In genomic region chr7:30479356-30480120, GRCh38 we compare ENCODE assay signal across 8 cellular contexts. TPM values are rescaled to one million over a fixed set of nuclear protein-coding genes. Genes with fewer than 3 reads are reported as not detected.
DNase-seq lines count a peak whose midpoint lies in the region; ATAC-seq and TF ChIP-seq lines count a peak whose summit lies in the region.
"Not testable (repeated sequence)": the region's sequence is repeated elsewhere in the genome, so short reads cannot be mapped to it uniquely, and the experiment has no call there.

No MANE protein-coding gene starts in this region.

- H3K36me3 ChIP-seq in CD4-positive, alpha-beta memory T cell (ENCODE audit: insufficient read depth, low read length); HUES48 (ENCODE audit: control insufficient read depth, insufficient read depth, low read length); PC-3 (ENCODE audit: low read depth, low read length); left ventricle myocardium inferior: not testable (repeated sequence)

- DNase-seq in CD4-positive, alpha-beta memory T cell, result peak; percentile 42 to 59 (median 45)
- DNase-seq in PC-3 (peak; percentile 26), cardiac fibroblast (ENCODE audit: low read depth in 2 of 2) (peak; percentile 57 to 60)
- DNase-seq in activated CD8-positive, alpha-beta T cell treated with anti-CD3 and anti-CD28 coated beads for 36 hours, result peak; percentile 50
- not testable (repeated sequence) for DNase-seq in left ventricle myocardium inferior; natural killer cell treated with Interleukin-12 subunit alpha and Interleukin-12 subunit beta and Interleukin-15 and Interleukin-18, amount 100 ng/mL, for 72 hours (ENCODE audit: low spot score); stimulated activated naive B cell treated with anti-CD40 and anti-IgM and Interleukin-4, amounts not matched to agents 10 μg/mL and 1 μg/mL and 100 μg/mL, for 72 hours

- H3K27ac ChIP-seq in CD4-positive, alpha-beta memory T cell (ENCODE audit: low read depth, low read length), result peak overlapping the region; percentile 79
- not testable (repeated sequence) for H3K27ac ChIP-seq in HUES48 (ENCODE audit: low read depth, low read length)
- H3K27ac ChIP-seq in PC-3 (ENCODE audit: low read length) (peak overlapping the region; percentile 71), left ventricle myocardium inferior (replicated peaks) (peak overlapping the region; percentile 98)

- peaks cover 41% of the 10 kb centered on the region for H3K4me1 ChIP-seq in CD4-positive, alpha-beta memory T cell (ENCODE audit: insufficient read depth, low read length)
- not testable (repeated sequence) for H3K4me1 ChIP-seq in HUES48 (ENCODE audit: control insufficient read depth, insufficient read depth, low read length)
- H3K4me1 ChIP-seq in PC-3 (ENCODE audit: insufficient read depth, low read length) (peaks cover 12% of the 10 kb centered on the region; the same call in 1 of the 2 replicates), left ventricle myocardium inferior (peaks cover 51% of the 10 kb centered on the region)

- peak overlapping the region; percentile 70 to 98 for H3K4me3 ChIP-seq in CD4-positive, alpha-beta memory T cell (ENCODE audit: low read length in 2 of 2)
- H3K4me3 ChIP-seq in HUES48 (ENCODE audit: low read depth, low read length) (peak overlapping the region; percentile 74), PC-3 (ENCODE audit: low read length) (peak overlapping the region; percentile 87), left ventricle myocardium inferior (peak overlapping the region; percentile 76)
- H3K4me3 ChIP-seq in cardiac fibroblast (replicated peaks in 1 of 2; ENCODE audit: low read depth in 2 of 2, low read length in 2 of 2), result not testable (repeated sequence)

- H4K20me1 ChIP-seq in PC-3 (ENCODE audit: low read length), result not testable (repeated sequence)

- intact Hi-C loops in CD4-positive, alpha-beta memory T cell (cut with micrococcal nuclease), result loop anchor here (1.0 to 5.0 kb wide), 3 partner anchors 115 to 452 kb away; partner anchors contain the start of genes FKBP14, GARS1, PLEKHA8 and ZNRF2
- intact Hi-C loops in PC-3 (cut with micrococcal nuclease), result loop anchor here (1.0 kb wide), 1 partner anchor 25 kb away; the partner anchor contains the start of gene GGCT
- intact Hi-C loops in activated CD8-positive, alpha-beta T cell treated with anti-CD3 and anti-CD28 coated beads for 36 hours (cut with micrococcal nuclease), result loop anchor here (2.0 to 10.0 kb wide), 2 partner anchors 25 to 195 kb away; partner anchors contain the start of genes GGCT and ZNRF2
- intact Hi-C loops in left ventricle myocardium inferior (cut with micrococcal nuclease), result not testable (repeated sequence)

- H3K9me2 ChIP-seq in PC-3 (replicated peaks; ENCODE audit: low read length), result not testable (repeated sequence)

- not testable (repeated sequence) for H3K9me3 Mint-ChIP-seq in CD4-positive, alpha-beta memory T cell; activated CD8-positive, alpha-beta T cell treated with anti-CD3 and anti-CD28 coated beads for 36 hours; natural killer cell treated with Interleukin-12 subunit alpha and Interleukin-12 subunit beta and Interleukin-15 and Interleukin-18, amount 100 ng/mL, for 72 hours; stimulated activated naive B cell treated with anti-CD40 and anti-IgM and Interleukin-4, amounts not matched to agents 10 μg/mL and 1 μg/mL and 100 μg/mL, for 72 hours

- not testable (repeated sequence) for ATAC-seq in PC-3
- ATAC-seq in activated CD8-positive, alpha-beta T cell treated with anti-CD3 and anti-CD28 coated beads for 36 hours, result peak; percentile 43
- peak; percentile 54 to 79 for ATAC-seq in natural killer cell treated with Interleukin-12 subunit alpha and Interleukin-12 subunit beta and Interleukin-15 and Interleukin-18, amount 100 ng/mL, for 72 hours
- peak in 1 of 2 donors; percentile 27 for ATAC-seq in stimulated activated naive B cell treated with anti-CD40 and anti-IgM and Interleukin-4, amounts not matched to agents 10 μg/mL and 1 μg/mL and 100 μg/mL, for 72 hours (replicated peaks)

- peaks cover 31% of the 10 kb centered on the region for H3K79me2 ChIP-seq in PC-3 (ENCODE audit: low read length)

- not testable (repeated sequence) for H3K9ac ChIP-seq in HUES48 (ENCODE audit: low read depth, low read length)
- peak overlapping the region; percentile 82 for H3K9ac ChIP-seq in PC-3 (ENCODE audit: low read length)

- H3K27me3 ChIP-seq in CD4-positive, alpha-beta memory T cell (ENCODE audit: insufficient read depth, low read length); PC-3 (ENCODE audit: low read length); left ventricle myocardium inferior (ENCODE audit: low read depth): not testable (repeated sequence)
- peaks cover 12% of the 10 kb centered on the region for H3K27me3 ChIP-seq in HUES48 (ENCODE audit: control insufficient read depth, insufficient read depth, low read length)

- CTCF ChIA-PET in CD4-positive, alpha-beta memory T cell (lab: Charles Lee; ENCODE audit: partially characterized antibody), result interaction anchor here (0.9 to 2.0 kb wide), 6 partner anchors 9 to 210 kb away, joined by 3 to 6 read pairs (median 4); no protein-coding TSS in a partner anchor
- CTCF ChIA-PET in PC-3 (lab: Charles Lee), result interaction anchor here (1.5 kb wide), 1 partner anchor 85 kb away, joined by 3 read pairs; no protein-coding TSS in a partner anchor
- CTCF ChIA-PET in activated CD8-positive, alpha-beta T cell treated with anti-CD3 and anti-CD28 coated beads for 36 hours (lab: Charles Lee), result not testable (repeated sequence)

- H3K27me3 Mint-ChIP-seq in CD4-positive, alpha-beta memory T cell; activated CD8-positive, alpha-beta T cell treated with anti-CD3 and anti-CD28 coated beads for 36 hours; natural killer cell treated with Interleukin-12 subunit alpha and Interleukin-12 subunit beta and Interleukin-15 and Interleukin-18, amount 100 ng/mL, for 72 hours; stimulated activated naive B cell treated with anti-CD40 and anti-IgM and Interleukin-4, amounts not matched to agents 10 μg/mL and 1 μg/mL and 100 μg/mL, for 72 hours: not testable (repeated sequence)

- H3K4me3 Mint-ChIP-seq in CD4-positive, alpha-beta memory T cell, result peak overlapping the region in 7 of 8 donors; percentile 83 to 98 (median 95)
- H3K4me3 Mint-ChIP-seq in activated CD8-positive, alpha-beta T cell treated with anti-CD3 and anti-CD28 coated beads for 36 hours, result peak overlapping the region; percentile 93
- H3K4me3 Mint-ChIP-seq in natural killer cell treated with Interleukin-12 subunit alpha and Interleukin-12 subunit beta and Interleukin-15 and Interleukin-18, amount 100 ng/mL, for 72 hours, result peak overlapping the region; percentile 89
- peak overlapping the region; percentile 97 to 98 for H3K4me3 Mint-ChIP-seq in stimulated activated naive B cell treated with anti-CD40 and anti-IgM and Interleukin-4, amounts not matched to agents 10 μg/mL and 1 μg/mL and 100 μg/mL, for 72 hours

- H3K9me3 ChIP-seq in CD4-positive, alpha-beta memory T cell (ENCODE audit: control insufficient read depth in 1 of 2, low read length in 2 of 2); HUES48 (ENCODE audit: control insufficient read depth, insufficient read depth, low read length); PC-3 (ENCODE audit: low read length); left ventricle myocardium inferior (replicated peaks): not testable (repeated sequence)

- not testable (repeated sequence) for BruUV-seq in PC-3 (replicated peaks; lab: Mats Ljungman, UMichigan)

- peaks cover 7 to 16% of the 10 kb centered on the region in 2 donors for H3K36me3 Mint-ChIP-seq in CD4-positive, alpha-beta memory T cell
- H3K36me3 Mint-ChIP-seq in activated CD8-positive, alpha-beta T cell treated with anti-CD3 and anti-CD28 coated beads for 36 hours (ENCODE audit: low read depth), result peaks cover 12% of the 10 kb centered on the region
- H3K36me3 Mint-ChIP-seq in natural killer cell treated with Interleukin-12 subunit alpha and Interleukin-12 subunit beta and Interleukin-15 and Interleukin-18, amount 100 ng/mL, for 72 hours; stimulated activated naive B cell treated with anti-CD40 and anti-IgM and Interleukin-4, amounts not matched to agents 10 μg/mL and 1 μg/mL and 100 μg/mL, for 72 hours: not testable (repeated sequence)

- peaks cover 29 to 51% (median 34%) of the 10 kb centered on the region in 4 donors for H3K4me1 Mint-ChIP-seq in CD4-positive, alpha-beta memory T cell
- H3K4me1 Mint-ChIP-seq in activated CD8-positive, alpha-beta T cell treated with anti-CD3 and anti-CD28 coated beads for 36 hours (ENCODE audit: low read depth), result peaks cover 46% of the 10 kb centered on the region
- peaks cover 33 to 42% of the 10 kb centered on the region in 2 donors for H3K4me1 Mint-ChIP-seq in natural killer cell treated with Interleukin-12 subunit alpha and Interleukin-12 subunit beta and Interleukin-15 and Interleukin-18, amount 100 ng/mL, for 72 hours (ENCODE audit: low read depth in 2 of 2)
- peaks cover 31 to 49% of the 10 kb centered on the region in 2 donors for H3K4me1 Mint-ChIP-seq in stimulated activated naive B cell treated with anti-CD40 and anti-IgM and Interleukin-4, amounts not matched to agents 10 μg/mL and 1 μg/mL and 100 μg/mL, for 72 hours

- H3F3A ChIP-seq in PC-3 (ENCODE audit: low read length, unreplicated experiment), result not testable (repeated sequence)

- POLR2A ChIA-PET in CD4-positive, alpha-beta memory T cell (lab: Charles Lee; ENCODE audit: partially characterized antibody), result interaction anchor here (0.5 to 3.3 kb wide), 9 partner anchors 17 to 452 kb away, joined by 3 to 21 read pairs (median 6); partner anchors contain the start of genes GARS1, GGCT, MTURN and PLEKHA8
- POLR2A ChIA-PET in PC-3 (lab: Charles Lee; ENCODE audit: unreplicated experiment), result not testable (repeated sequence)
- POLR2A ChIA-PET in activated CD8-positive, alpha-beta T cell treated with anti-CD3 and anti-CD28 coated beads for 36 hours (lab: Charles Lee), result interaction anchor here (0.6 to 2.6 kb wide), 7 partner anchors 12 to 1592 kb away, joined by 3 to 12 read pairs (median 3); partner anchors contain the start of genes GARS1 and MTURN

- not testable (repeated sequence) for TF ChIP-seq CTCF in PC-3 (conservative IDR thresholded peaks at IDR 0.05; ENCODE audit: low read depth, low read length); activated CD8-positive, alpha-beta T cell treated with anti-CD3 and anti-CD28 coated beads for 36 hours (IDR thresholded peaks at IDR 0.05); cardiac fibroblast (IDR thresholded peaks at IDR 0.05; ENCODE audit: low read depth, low read length); left ventricle myocardium inferior (IDR thresholded peaks at IDR 0.05; ENCODE audit: borderline replicate concordance)

- H3K27ac Mint-ChIP-seq in CD4-positive, alpha-beta memory T cell, result peak overlapping the region in 5 of 7 donors; percentile 62 to 93 (median 92)
- H3K27ac Mint-ChIP-seq in activated CD8-positive, alpha-beta T cell treated with anti-CD3 and anti-CD28 coated beads for 36 hours, result peak overlapping the region; percentile 84
- H3K27ac Mint-ChIP-seq in natural killer cell treated with Interleukin-12 subunit alpha and Interleukin-12 subunit beta and Interleukin-15 and Interleukin-18, amount 100 ng/mL, for 72 hours, result not testable (repeated sequence)
- H3K27ac Mint-ChIP-seq in stimulated activated naive B cell treated with anti-CD40 and anti-IgM and Interleukin-4, amounts not matched to agents 10 μg/mL and 1 μg/mL and 100 μg/mL, for 72 hours, result peak overlapping the region; percentile 68

- H2AFZ ChIP-seq in PC-3 (ENCODE audit: low read length), result peak overlapping the region; percentile 95

- peak overlapping the region; percentile 97 for H3K4me2 ChIP-seq in PC-3 (ENCODE audit: low read length)

RNA-seq across cellular contexts. Expression of gene NOD1, which starts 1.0 kb away (rescaled TPM):
- total RNA-seq in CD4-positive, alpha-beta memory T cell, result 10 to 100 TPM; 20.7 to 21.3 TPM
- polyA plus RNA-seq in CD4-positive, alpha-beta memory T cell, result 1 to 10 TPM; 5.3 to 7.3 TPM
- total RNA-seq in PC-3 (2014; rRNA removed) (4.6 and 5.9 TPM in 2 replicates), left ventricle myocardium inferior (7.0 TPM)
- 10 to 100 TPM; 11.5 to 12.5 TPM for total RNA-seq in activated CD8-positive, alpha-beta T cell treated with anti-CD3 and anti-CD28 coated beads for 36 hours
- total RNA-seq in natural killer cell treated with Interleukin-12 subunit alpha and Interleukin-12 subunit beta and Interleukin-15 and Interleukin-18, amount 100 ng/mL, for 72 hours, result 10 to 100 TPM in 1 of 2 donors, 1 to 10 TPM in 1; 8.9 to 11.6 TPM

RNA-seq across cellular contexts. Expression of gene GGCT, which starts 25.1 kb away (rescaled TPM):
- 10 to 100 TPM; 11.0 to 11.9 TPM for total RNA-seq in CD4-positive, alpha-beta memory T cell
- 10 to 100 TPM; 19.7 to 23.2 TPM for polyA plus RNA-seq in CD4-positive, alpha-beta memory T cell
- total RNA-seq in PC-3 (2014; rRNA removed) (64.1 and 67.6 TPM in 2 replicates), left ventricle myocardium inferior (18.9 TPM)
- total RNA-seq in activated CD8-positive, alpha-beta T cell treated with anti-CD3 and anti-CD28 coated beads for 36 hours, result 10 to 100 TPM; 78.6 to 78.7 TPM
- 10 to 100 TPM; 37.9 to 61.7 TPM for total RNA-seq in natural killer cell treated with Interleukin-12 subunit alpha and Interleukin-12 subunit beta and Interleukin-15 and Interleukin-18, amount 100 ng/mL, for 72 hours
